ENCODE assay signal across 20 cellular contexts in the genomic region with DNA sequence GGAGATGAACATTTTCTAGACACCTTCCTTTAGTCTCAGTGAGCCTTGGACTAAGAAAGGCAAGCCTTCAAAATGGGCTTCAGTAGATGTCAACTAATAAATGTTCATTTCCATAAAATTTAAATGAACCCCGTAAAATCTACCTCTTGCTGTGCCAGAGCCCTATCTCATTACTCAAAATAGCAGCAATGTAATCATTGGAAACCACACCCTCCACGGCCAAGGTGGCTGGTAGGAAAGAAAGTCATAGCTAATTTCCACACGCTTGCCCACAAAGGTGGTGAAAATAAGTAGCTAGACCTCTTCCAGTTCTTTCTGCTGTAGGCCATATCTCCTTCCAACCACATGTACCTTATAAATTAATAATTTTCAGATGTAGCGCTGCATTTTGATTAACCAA.
"Had no signal": no experiment of that assay in that cellular context is flagged by ENCODE, and none has a peak within 500 bp of the region (broad histone marks: within the 10 kb centered on the region; RNA-seq: fewer than 3 reads in every experiment).

No MANE protein-coding gene starts in this region.

- ATAC-seq: effector memory CD8-positive, alpha-beta T cell; left colon; left ventricle myocardium superior; psoas muscle; right lobe of liver; stimulated activated memory B cell treated with anti-CD40 and anti-IgM and Interleukin-4, amounts not matched to agents 10 μg/mL and 1 μg/mL and 100 μg/mL, for 72 hours; stimulated activated naive CD8-positive, alpha-beta T cell treated with anti-CD3 and anti-CD28 coated beads, Interleukin-15, amount 100 ng/mL, for 72 hours; upper lobe of right lung had no signal

- DNase-seq: effector memory CD8-positive, alpha-beta T cell; foreskin melanocyte; head of caudate nucleus; hippocampal formation; left colon; left ventricle myocardium superior; mesenchymal stem cell; naive B cell; nephron progenitor cell; psoas muscle; retina; right lobe of liver; spleen; stimulated activated CD4-positive, alpha-beta T cell treated with anti-CD3 and anti-CD28 coated beads, Interleukin-15, amount 100 ng/mL, for 24 hours; stimulated activated CD4-positive, alpha-beta T cell treated with anti-CD3 and anti-CD28 coated beads, Interleukin-1b, Interleukin-23, amount 100 ng/mL, for 48 hours; stimulated activated CD4-positive, alpha-beta T cell treated with anti-CD3 and anti-CD28 coated beads, Interleukin-4, amount 100 ng/mL, for 24 hours; stimulated activated naive CD8-positive, alpha-beta T cell treated with anti-CD3 and anti-CD28 coated beads, Interleukin-15, amount 100 ng/mL, for 72 hours; testis; upper lobe of right lung had no signal
